In genomic region chr10:79540930-79541329, GRCh38 we compare ENCODE assay signal across 7 cellular contexts.
DNase-seq lines count a peak whose midpoint lies in the region; ATAC-seq lines count a peak whose summit lies in the region.
"Not testable (repeated sequence)": the region's sequence is repeated elsewhere in the genome, so short reads cannot be mapped to it uniquely, and the experiment has no call there.

No MANE protein-coding gene starts in this region.

- not testable (repeated sequence) for H3K4me3 Mint-ChIP-seq in activated naive CD8-positive, alpha-beta T cell treated with anti-CD3 and anti-CD28 coated beads, Interleukin-2, amount 50 U/mL, for 24 hours

- not testable (repeated sequence) for DNase-seq in activated naive CD8-positive, alpha-beta T cell treated with anti-CD3 and anti-CD28 coated beads, Interleukin-2, amount 50 U/mL, for 24 hours

- ATAC-seq in GM18861 (IDR thresholded peaks at IDR 0.05; ENCODE audit: unreplicated experiment) = peak; percentile 95
- ATAC-seq in GM19452 (IDR thresholded peaks at IDR 0.05; ENCODE audit: unreplicated experiment) = peak; percentile 93
- ATAC-seq in GM21717 (IDR thresholded peaks at IDR 0.05; ENCODE audit: unreplicated experiment) = peak; percentile 95
- peak; percentile 91 for ATAC-seq in HG02852 (IDR thresholded peaks at IDR 0.05; ENCODE audit: unreplicated experiment)
- peak; percentile 87 for ATAC-seq in HG03135 (IDR thresholded peaks at IDR 0.05; ENCODE audit: unreplicated experiment)
- peak; percentile 97 for ATAC-seq in HG03558 (IDR thresholded peaks at IDR 0.05; ENCODE audit: extremely low read depth, unreplicated experiment)
- ATAC-seq in activated naive CD8-positive, alpha-beta T cell treated with anti-CD3 and anti-CD28 coated beads, Interleukin-2, amount 50 U/mL, for 24 hours = peak; percentile 68

- not testable (repeated sequence) for H3K36me3 Mint-ChIP-seq in activated naive CD8-positive, alpha-beta T cell treated with anti-CD3 and anti-CD28 coated beads, Interleukin-2, amount 50 U/mL, for 24 hours (ENCODE audit: low read depth)

- H3K9me3 Mint-ChIP-seq in activated naive CD8-positive, alpha-beta T cell treated with anti-CD3 and anti-CD28 coated beads, Interleukin-2, amount 50 U/mL, for 24 hours = not testable (repeated sequence)

- H3K4me1 Mint-ChIP-seq in activated naive CD8-positive, alpha-beta T cell treated with anti-CD3 and anti-CD28 coated beads, Interleukin-2, amount 50 U/mL, for 24 hours = not testable (repeated sequence)

- not testable (repeated sequence) for H3K27me3 Mint-ChIP-seq in activated naive CD8-positive, alpha-beta T cell treated with anti-CD3 and anti-CD28 coated beads, Interleukin-2, amount 50 U/mL, for 24 hours

- H3K27ac Mint-ChIP-seq in activated naive CD8-positive, alpha-beta T cell treated with anti-CD3 and anti-CD28 coated beads, Interleukin-2, amount 50 U/mL, for 24 hours = not testable (repeated sequence)
